Comparison of ENCODE assay signal across 13 cellular contexts in genomic region chr17:39167492-39167891, GRCh38. TPM values are rescaled to one million over a fixed set of nuclear protein-coding genes. Genes with fewer than 3 reads are reported as not detected.
DNase-seq lines count a peak whose midpoint lies in the region; ATAC-seq lines count a peak whose summit lies in the region.
"Had no signal": no experiment of that assay in that cellular context is flagged by ENCODE, and none has a peak within 500 bp of the region (broad histone marks: within the 10 kb centered on the region; RNA-seq: fewer than 3 reads in every experiment).

No MANE protein-coding gene starts in this region.

- ATAC-seq in left ventricle myocardium superior, result peak; percentile 43
- ATAC-seq in HG02571 (IDR thresholded peaks at IDR 0.05; ENCODE audit: unreplicated experiment), result no peak
- ATAC-seq in HG03354 (IDR thresholded peaks at IDR 0.05; ENCODE audit: poor library complexity, severe bottlenecking, unreplicated experiment), result no peak
- ATAC-seq: activated T-helper 17 cell treated with anti-CD3 and anti-CD28 coated beads, Interleukin-2, amount 50 U/mL, for 72 hours had no signal

- intact Hi-C loops in left ventricle myocardium superior (cut with micrococcal nuclease), result no loop called here

- in situ Hi-C loops in KBM-7 (cut with MboI; ENCODE audit: low pct_unique_long_range_greater_than_20kb, low sequenced_read_pairs), result loop anchor here (25.0 kb wide), 1 partner anchor 180 kb away; no protein-coding TSS in a partner anchor

- DNase-seq in CD1c-positive myeloid dendritic cell (ENCODE audit: extremely low spot score) (peak; percentile 18), KBM-7 (peak; percentile 97), SIG-M5 (lab: John Stamatoyannopoulos, UW) (peak; percentile 86), left ventricle myocardium superior (no peak), dedifferentiated amniotic fluid mesenchymal stem cell (ENCODE audit: extremely low spot score) (no peak)
- DNase-seq in activated CD4-positive, CD25-positive, alpha-beta regulatory T cell (lab: John Stamatoyannopoulos, UW), result no peak
- DNase-seq: OCI-M1 had no signal

RNA-seq across cellular contexts. Expression of gene ARL5C, which starts 1.5 kb away (rescaled TPM):
- total RNA-seq in left ventricle myocardium superior, result not detected
- total RNA-seq: activated T-helper 17 cell treated with anti-CD3 and anti-CD28 coated beads, Interleukin-2, amount 50 U/mL, for 72 hours; breast epithelium; ureter had no signal

RNA-seq across cellular contexts. Expression of gene PLXDC1, which starts 16.1 kb away (rescaled TPM):
- 15.8 TPM for total RNA-seq in left ventricle myocardium superior

RNA-seq across cellular contexts. Expression of gene CACNB1, which starts 30.0 kb away (rescaled TPM):
- total RNA-seq in left ventricle myocardium superior, result 5.7 TPM

RNA-seq across cellular contexts. Expression of gene RPL19, which starts 32.6 kb away (rescaled TPM):
- 992 TPM for total RNA-seq in left ventricle myocardium superior

RNA-seq across cellular contexts. Expression of gene STAC2, which starts 58.3 kb away (rescaled TPM):
- 0.62 TPM for total RNA-seq in left ventricle myocardium superior
- total RNA-seq: activated T-helper 17 cell treated with anti-CD3 and anti-CD28 coated beads, Interleukin-2, amount 50 U/mL, for 72 hours; skeletal muscle tissue had no signal

Comparison
In these comparisons a context has a peak if more than half of its experiments do, and no peak if none do; other contexts are left out.
1. DNase-seq: peak in CD1c-positive myeloid dendritic cell (single experiment), KBM-7 (single experiment) and SIG-M5 (single experiment); none in left ventricle myocardium superior (single experiment), activated CD4-positive, CD25-positive, alpha-beta regulatory T cell (0 of 4) and dedifferentiated amniotic fluid mesenchymal stem cell (single experiment).